ENCODE assay signal across 11 cellular contexts in the genomic region with DNA sequence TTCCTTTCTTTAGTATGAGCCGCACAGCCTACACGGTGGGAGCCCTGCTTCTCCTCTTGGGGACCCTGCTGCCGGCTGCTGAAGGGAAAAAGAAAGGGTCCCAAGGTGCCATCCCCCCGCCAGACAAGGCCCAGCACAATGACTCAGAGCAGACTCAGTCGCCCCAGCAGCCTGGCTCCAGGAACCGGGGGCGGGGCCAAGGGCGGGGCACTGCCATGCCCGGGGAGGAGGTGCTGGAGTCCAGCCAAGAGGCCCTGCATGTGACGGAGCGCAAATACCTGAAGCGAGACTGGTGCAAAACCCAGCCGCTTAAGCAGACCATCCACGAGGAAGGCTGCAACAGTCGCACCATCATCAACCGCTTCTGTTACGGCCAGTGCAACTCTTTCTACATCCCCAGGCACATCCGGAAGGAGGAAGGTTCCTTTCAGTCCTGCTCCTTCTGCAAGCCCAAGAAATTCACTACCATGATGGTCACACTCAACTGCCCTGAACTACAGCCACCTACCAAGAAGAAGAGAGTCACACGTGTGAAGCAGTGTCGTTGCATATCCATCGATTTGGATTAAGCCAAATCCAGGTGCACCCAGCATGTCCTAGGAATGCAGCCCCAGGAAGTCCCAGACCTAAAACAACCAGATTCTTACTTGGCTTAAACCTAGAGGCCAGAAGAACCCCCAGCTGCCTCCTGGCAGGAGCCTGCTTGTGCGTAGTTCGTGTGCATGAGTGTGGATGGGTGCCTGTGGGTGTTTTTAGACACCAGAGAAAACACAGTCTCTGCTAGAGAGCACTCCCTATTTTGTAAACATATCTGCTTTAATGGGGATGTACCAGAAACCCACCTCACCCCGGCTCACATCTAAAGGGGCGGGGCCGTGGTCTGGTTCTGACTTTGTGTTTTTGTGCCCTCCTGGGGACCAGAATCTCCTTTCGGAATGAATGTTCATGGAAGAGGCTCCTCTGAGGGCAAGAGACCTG. TPM values are rescaled to one million over a fixed set of nuclear protein-coding genes. Genes with fewer than 3 reads are reported as not detected.
A peak's percentile ranks its signal among the peaks of the same experiment; 100 is the strongest.
DNase-seq lines count a peak whose midpoint lies in the region; ATAC-seq and TF ChIP-seq lines count a peak whose summit lies in the region.
"Had no signal": no experiment of that assay in that cellular context is flagged by ENCODE, and none has a peak within 500 bp of the region (broad histone marks: within the 10 kb centered on the region; RNA-seq: fewer than 3 reads in every experiment).

No MANE protein-coding gene starts in this region.

- no peaks in the 10 kb centered on the region for H3K4me1 ChIP-seq in left ventricle myocardium inferior
- no peaks in the 10 kb centered on the region for H3K4me1 ChIP-seq in transverse colon

- POLR2A ChIA-PET in activated B cell treated with CpG ODN at 0.5 μM for 24 hours (lab: Charles Lee): no interaction called here

- ATAC-seq in left cardiac atrium (peak in 1 of 2 donors; percentile 30), activated B cell treated with CpG ODN at 0.5 μM for 24 hours (ENCODE audit: low read depth) (peak; percentile 54)

- peaks cover 5% of the 10 kb centered on the region for H3K9me3 Mint-ChIP-seq in activated B cell treated with CpG ODN at 0.5 μM for 24 hours

- in situ Hi-C loops in transverse colon (cut with MboI; ENCODE audit: low pct_ligation_motif_present in 1 of 4, low pct_unique_long_range_greater_than_20kb in 1 of 4, low sequenced_read_pairs in 3 of 4): no loop called here

- peaks cover 24% of the 10 kb centered on the region for H3K27me3 Mint-ChIP-seq in activated B cell treated with CpG ODN at 0.5 μM for 24 hours

- H3K27me3 ChIP-seq in left ventricle myocardium inferior (ENCODE audit: low read depth) (peaks cover 34% of the 10 kb centered on the region), transverse colon (no peaks in the 10 kb centered on the region)

- intact Hi-C loops in left cardiac atrium (cut with DNase I): no loop called here
- intact Hi-C loops in left ventricle myocardium inferior (cut with micrococcal nuclease): no loop called here
- intact Hi-C loops in activated B cell treated with CpG ODN at 0.5 μM for 24 hours (cut with micrococcal nuclease): no loop called here
- intact Hi-C loops in transverse colon (cut with DNase I; ENCODE audit: low total_unique reads): no loop called here

- DNase-seq in left cardiac atrium: peak; percentile 27
- DNase-seq in left ventricle myocardium inferior: no peak
- no peak for DNase-seq in activated B cell treated with CpG ODN at 0.5 μM for 24 hours
- peak; percentile 93 for DNase-seq in iPS-NIHi7 (ENCODE audit: extremely low spot score)
- DNase-seq in transverse colon: peak; percentile 89
- DNase-seq in NK-92 treated with Interleukin-12 subunit alpha and Interleukin-12 subunit beta, amount 100 ng/mL, for 24 hours (lab: John Stamatoyannopoulos, UW): no peak
- no peak for DNase-seq in activated CD8-positive, alpha-beta memory T cell treated with anti-CD3 and anti-CD28 coated beads for 24 hours
- no peak for DNase-seq in SKM-1 (lab: John Stamatoyannopoulos, UW; ENCODE audit: unreplicated experiment)
- DNase-seq: SIG-M5 had no signal

- no peak for TF ChIP-seq POLR2A in transverse colon (IDR thresholded peaks at IDR 0.05)

- CTCF ChIA-PET in activated B cell treated with CpG ODN at 0.5 μM for 24 hours (lab: Charles Lee): no interaction called here

- H3K4me3 Mint-ChIP-seq in activated B cell treated with CpG ODN at 0.5 μM for 24 hours: peak overlapping the region; percentile 17
- H3K4me3 Mint-ChIP-seq: CD4-positive, alpha-beta memory T cell had no signal

- H3K27ac ChIP-seq in left ventricle myocardium inferior (replicated peaks) (no peak overlapping the region), transverse colon (no peak overlapping the region)
- H3K27ac ChIP-seq: thoracic aorta had no signal

- H3K4me1 Mint-ChIP-seq in activated B cell treated with CpG ODN at 0.5 μM for 24 hours: no peaks in the 10 kb centered on the region
- H3K4me1 Mint-ChIP-seq: CD4-positive, alpha-beta memory T cell had no signal

- 53 to 62% methylated on average over 6 to 26 of the region's 27 CpGs for WGBS in transverse colon (ENCODE audit: low coverage in 1 of 2), 2 donors

- TF ChIP-seq CTCF in left ventricle myocardium inferior (IDR thresholded peaks at IDR 0.05; ENCODE audit: borderline replicate concordance) (no peak), activated B cell treated with CpG ODN at 0.5 μM for 24 hours (IDR thresholded peaks at IDR 0.05) (no peak), transverse colon (IDR thresholded peaks at IDR 0.05) (no peak)

- no peak for TF ChIP-seq EP300 in transverse colon (IDR thresholded peaks at IDR 0.05; ENCODE audit: low read depth)

- H3K36me3 ChIP-seq in left ventricle myocardium inferior (no peaks in the 10 kb centered on the region), transverse colon (no peaks in the 10 kb centered on the region)
- H3K36me3 ChIP-seq: thoracic aorta had no signal

- H3K4me3 ChIP-seq in left ventricle myocardium inferior (no peak overlapping the region), transverse colon (no peak overlapping the region)
- H3K4me3 ChIP-seq: thoracic aorta had no signal

- no peaks in the 10 kb centered on the region for H3K36me3 Mint-ChIP-seq in activated B cell treated with CpG ODN at 0.5 μM for 24 hours (ENCODE audit: low read depth)
- H3K36me3 Mint-ChIP-seq: CD4-positive, alpha-beta memory T cell had no signal

- no peak overlapping the region for H3K27ac Mint-ChIP-seq in activated B cell treated with CpG ODN at 0.5 μM for 24 hours
- H3K27ac Mint-ChIP-seq: CD4-positive, alpha-beta memory T cell had no signal

- peaks cover 16% of the 10 kb centered on the region for H3K9me3 ChIP-seq in left ventricle myocardium inferior (replicated peaks)
- H3K9me3 ChIP-seq in transverse colon: no peaks in the 10 kb centered on the region

RNA-seq across cellular contexts. Expression of a gene that starts 13.2 kb away (rescaled TPM):
- 1 to 10 TPM; 1.1 to 2.6 TPM for total RNA-seq in left cardiac atrium
- 0.49 TPM for total RNA-seq in left ventricle myocardium inferior
- total RNA-seq in activated B cell treated with CpG ODN at 0.5 μM for 24 hours: not detected in 2 replicates
- total RNA-seq in transverse colon: 10 to 100 TPM; 10.9 to 42.3 (median 17.8) TPM
- total RNA-seq: CD4-positive, alpha-beta memory T cell had no signal

Comparison
In these comparisons a context has a peak if more than half of its experiments do, and no peak if none do; other contexts are left out.
1. DNase-seq: peak in left cardiac atrium (single experiment), iPS-NIHi7 (single experiment) and transverse colon (single experiment); none in left ventricle myocardium inferior (single experiment), activated B cell treated with CpG ODN at 0.5 μM for 24 hours (single experiment), NK-92 treated with Interleukin-12 subunit alpha and Interleukin-12 subunit beta, amount 100 ng/mL, for 24 hours (single experiment), activated CD8-positive, alpha-beta memory T cell treated with anti-CD3 and anti-CD28 coated beads for 24 hours (single experiment) and SKM-1 (single experiment).